In genomic region chr1:15915991-15916390, GRCh38 we compare ENCODE assay signal across 11 cellular contexts. TPM values are rescaled to one million over a fixed set of nuclear protein-coding genes. Genes with fewer than 3 reads are reported as not detected.
DNase-seq lines count a peak whose midpoint lies in the region; ATAC-seq, FAIRE-seq and TF ChIP-seq lines count a peak whose summit lies in the region.
"Had no signal": no experiment of that assay in that cellular context is flagged by ENCODE, and none has a peak within 500 bp of the region (broad histone marks: within the 10 kb centered on the region; RNA-seq: fewer than 3 reads in every experiment).

No MANE protein-coding gene starts in this region.

- DNase-seq in A673 (ENCODE audit: low spot score) = no peak
- peak; percentile 41 for DNase-seq in IMR-90
- DNase-seq in activated naive CD8-positive, alpha-beta T cell treated with anti-CD3 and anti-CD28 coated beads, Interleukin-2, amount 50 U/mL, for 24 hours = no peak
- no peak for DNase-seq in memory B cell (ENCODE audit: low spot score in 2 of 2)
- DNase-seq in progenitor cell of endocrine pancreas (ENCODE audit: low spot score, unreplicated experiment) = no peak
- DNase-seq in AG08396 (ENCODE audit: low spot score) = no peak
- no peak for DNase-seq in pancreas
- no peak for DNase-seq in NCI-H146 (lab: John Stamatoyannopoulos, UW)
- DNase-seq: C1 segment of cervical spinal cord, caudate nucleus, substantia nigra had no signal

- H3K9me1 ChIP-seq in IMR-90 (ENCODE audit: insufficient read depth, low read length) = peaks cover 6% of the 10 kb centered on the region; the same call in 1 of the 2 replicates

- peak overlapping the region; percentile 86 for H3K14ac ChIP-seq in IMR-90 (replicated peaks; ENCODE audit: low read depth, low read length)

- H3K9ac ChIP-seq in IMR-90 (ENCODE audit: low read depth, low read length) = peak overlapping the region; percentile 21; the same call in 1 of the 2 replicates

- FAIRE-seq in pancreas (lab: Jason Lieb, UNC) = no peak

- H3K27me3 ChIP-seq in A673 (replicated peaks; ENCODE audit: insufficient read depth, low read depth, low read length, poor library complexity) (no peaks in the 10 kb centered on the region), IMR-90 (ENCODE audit: control insufficient read depth, insufficient read depth, low read length) (no peaks in the 10 kb centered on the region), pancreas (no peaks in the 10 kb centered on the region)

- CTCF ChIA-PET in A673 (lab: Charles Lee) = no interaction called here
- CTCF ChIA-PET in IMR-90 (lab: Yijun Ruan, JAX) = interaction anchor here (0.6 to 1.5 kb wide), 2 partner anchors 18 to 100 kb away, joined by 3 read pairs; no protein-coding TSS in a partner anchor

- POLR2A ChIA-PET in A673 (lab: Charles Lee; ENCODE audit: low non-redundant PET) (interaction anchor here (0.5 kb wide), 1 partner anchor 94 kb away, joined by 3 read pairs; no protein-coding TSS in a partner anchor), IMR-90 (lab: Charles Lee; ENCODE audit: unreplicated experiment) (interaction anchor here (0.6 kb wide), 1 partner anchor 69 kb away, joined by 4 read pairs; the partner anchor contains the start of gene SPEN)

- intact Hi-C loops in A673 (cut with micrococcal nuclease; ENCODE audit: unreplicated experiment) (no loop called here), IMR-90 (cut with micrococcal nuclease) (loop anchor here (5.0 kb wide), 1 partner anchor 64 kb away; no protein-coding TSS in a partner anchor), pancreas (cut with DNase I) (no loop called here)

- H3K56ac ChIP-seq in IMR-90 (ENCODE audit: extremely low read depth, insufficient read depth, low read length) = peak overlapping the region; percentile 3; the same call in 1 of the 2 replicates

- BruUV-seq in A673 (replicated peaks; lab: Mats Ljungman, UMichigan) = no TSS peak
- no TSS peak for BruUV-seq in IMR-90 (replicated peaks; lab: Mats Ljungman, UMichigan)

- peak overlapping the region; percentile 42; the same call in 1 of the 2 replicates for H3K4ac ChIP-seq in IMR-90 (ENCODE audit: low read depth, low read length)

- dilution Hi-C loops in IMR-90 (cut with HindIII; ENCODE audit: low sequenced_read_pairs, unreplicated experiment) = no loop called here

- ATAC-seq in IMR-90 (ENCODE audit: low read depth) = peak; percentile 30; the same call in 1 of the 2 replicates
- ATAC-seq in activated naive CD8-positive, alpha-beta T cell treated with anti-CD3 and anti-CD28 coated beads, Interleukin-2, amount 50 U/mL, for 24 hours = no peak
- no peak for ATAC-seq in memory B cell (ENCODE audit: low read depth)
- ATAC-seq in pancreas = no peak

- peak overlapping the region; percentile 15 for H3K27ac Mint-ChIP-seq in activated naive CD8-positive, alpha-beta T cell treated with anti-CD3 and anti-CD28 coated beads, Interleukin-2, amount 50 U/mL, for 24 hours
- H3K27ac Mint-ChIP-seq in memory B cell = peak overlapping the region; percentile 24
- H3K27ac Mint-ChIP-seq in progenitor cell of endocrine pancreas = no peak overlapping the region

- peak overlapping the region; percentile 61 for H3K27ac ChIP-seq in A673 (ENCODE audit: low read depth, low read length, poor library complexity, severe bottlenecking)
- H3K27ac ChIP-seq in IMR-90 (ENCODE audit: insufficient read depth, low read length) = peak overlapping the region; percentile 45; the same call in 1 of the 2 replicates
- no peak overlapping the region for H3K27ac ChIP-seq in pancreas

- no peaks in the 10 kb centered on the region for H3K9me3 Mint-ChIP-seq in activated naive CD8-positive, alpha-beta T cell treated with anti-CD3 and anti-CD28 coated beads, Interleukin-2, amount 50 U/mL, for 24 hours
- no peaks in the 10 kb centered on the region for H3K9me3 Mint-ChIP-seq in memory B cell
- no peaks in the 10 kb centered on the region for H3K9me3 Mint-ChIP-seq in progenitor cell of endocrine pancreas (ENCODE audit: low read depth)

- H2BK120ac ChIP-seq in IMR-90 (ENCODE audit: low read depth, low read length) = peak overlapping the region; percentile 58; the same call in 1 of the 2 replicates

- no peak for TF ChIP-seq RAD21 in IMR-90 (IDR thresholded peaks at IDR 0.05; ENCODE audit: low read length)

- no peak for TF ChIP-seq POLR2A in IMR-90 (IDR thresholded peaks at IDR 0.05; ENCODE audit: low read depth, low read length)

- no peak overlapping the region for H2AFZ ChIP-seq in IMR-90 (replicated peaks; ENCODE audit: low read length, poor library complexity)

- H2AK5ac ChIP-seq in IMR-90 (ENCODE audit: low read depth, low read length) = peak overlapping the region; percentile 39; the same call in 1 of the 2 replicates

- H3K4me1 Mint-ChIP-seq in activated naive CD8-positive, alpha-beta T cell treated with anti-CD3 and anti-CD28 coated beads, Interleukin-2, amount 50 U/mL, for 24 hours = peaks cover 57% of the 10 kb centered on the region
- peaks cover 14% of the 10 kb centered on the region for H3K4me1 Mint-ChIP-seq in memory B cell
- no peaks in the 10 kb centered on the region for H3K4me1 Mint-ChIP-seq in progenitor cell of endocrine pancreas (ENCODE audit: low read depth)

- no peaks in the 10 kb centered on the region for H3K9me3 ChIP-seq in A673 (ENCODE audit: low read depth, low read length, poor library complexity, severe bottlenecking)
- no peaks in the 10 kb centered on the region for H3K9me3 ChIP-seq in IMR-90 (ENCODE audit: control insufficient read depth, insufficient read depth, low read length)
- H3K9me3 ChIP-seq in pancreas = no peaks in the 10 kb centered on the region

- in situ Hi-C loops in IMR-90 (cut with MboI; ENCODE audit: low sequenced_read_pairs) = no loop called here

- peak overlapping the region; percentile 74 for H2BK5ac ChIP-seq in IMR-90 (ENCODE audit: low read depth, low read length, poor library complexity, severe bottlenecking)

- no CpG with 5 or more reads among the region's 4 CpGs for WGBS in IMR-90 (ENCODE audit: extremely low coverage in 2 of 2, insufficient read length in 1 of 2), 2 experiments
- WGBS in pancreas, 2 donors = 86 to 91% methylated on average over 4 of the region's 4 CpGs

- no peak overlapping the region; the same call in 2 of the 3 replicates for H2BK15ac ChIP-seq in IMR-90 (ENCODE audit: low read depth, low read length)

- peak overlapping the region; percentile 43 for H3K4me3 Mint-ChIP-seq in activated naive CD8-positive, alpha-beta T cell treated with anti-CD3 and anti-CD28 coated beads, Interleukin-2, amount 50 U/mL, for 24 hours
- peak overlapping the region; percentile 7 for H3K4me3 Mint-ChIP-seq in memory B cell
- H3K4me3 Mint-ChIP-seq in progenitor cell of endocrine pancreas (ENCODE audit: low read depth) = no peak overlapping the region

- H3K36me3 ChIP-seq in A673 (ENCODE audit: insufficient read depth, low read length, poor library complexity, severe bottlenecking) (peaks cover 41% of the 10 kb centered on the region), IMR-90 (ENCODE audit: control insufficient read depth, insufficient read depth, low read length) (peaks cover 8% of the 10 kb centered on the region), pancreas (peaks cover 0 to 41% (median 7%) of the 10 kb centered on the region in 3 donors)

- no peak overlapping the region; the same call in 1 of the 2 replicates for H2BK20ac ChIP-seq in IMR-90 (ENCODE audit: low read depth, low read length)

- no peak overlapping the region for H3K4me3 ChIP-seq in A673 (ENCODE audit: low read depth, low read length, poor library complexity, severe bottlenecking)
- H3K4me3 ChIP-seq in IMR-90 (ENCODE audit: insufficient read depth, low read depth, low read length) = peak overlapping the region; percentile 24; the same call in 1 of the 2 replicates
- no peak overlapping the region for H3K4me3 ChIP-seq in pancreas

- H3K79me1 ChIP-seq in IMR-90 (ENCODE audit: low read depth in 1 of 2, low read length in 2 of 2) = peaks cover 32 to 66% of the 10 kb centered on the region in 2 experiments

- H4K5ac ChIP-seq in IMR-90 (ENCODE audit: low read depth, low read length) = no peak overlapping the region

- H3K4me1 ChIP-seq in A673 (ENCODE audit: insufficient read depth, low read length, poor library complexity, severe bottlenecking) = peaks cover 38% of the 10 kb centered on the region
- H3K4me1 ChIP-seq in IMR-90 (ENCODE audit: control insufficient read depth, insufficient read depth, low read length) = peaks cover 4% of the 10 kb centered on the region
- peaks cover 14 to 17% (median 14%) of the 10 kb centered on the region in 3 donors for H3K4me1 ChIP-seq in pancreas

- H3K4me2 ChIP-seq in IMR-90 (ENCODE audit: low read depth, low read length) = peak overlapping the region; percentile 92

- no peaks in the 10 kb centered on the region for H3K27me3 Mint-ChIP-seq in activated naive CD8-positive, alpha-beta T cell treated with anti-CD3 and anti-CD28 coated beads, Interleukin-2, amount 50 U/mL, for 24 hours
- no peaks in the 10 kb centered on the region for H3K27me3 Mint-ChIP-seq in memory B cell
- no peaks in the 10 kb centered on the region for H3K27me3 Mint-ChIP-seq in progenitor cell of endocrine pancreas

- H3K23ac ChIP-seq in IMR-90 (ENCODE audit: low read depth, low read length) = peak overlapping the region; percentile 91; the same call in 1 of the 2 replicates

- TF ChIP-seq CTCF in A673 (conservative IDR thresholded peaks at IDR 0.05; ENCODE audit: low read depth, low read length) = no peak
- TF ChIP-seq CTCF in IMR-90 (conservative IDR thresholded peaks at IDR 0.05; ENCODE audit: low read depth, low read length) = no peak
- no peak for TF ChIP-seq CTCF in progenitor cell of endocrine pancreas (IDR thresholded peaks at IDR 0.05; ENCODE audit: unreplicated experiment)
- no peak for TF ChIP-seq CTCF in pancreas (IDR thresholded peaks at IDR 0.05)

- no peaks in the 10 kb centered on the region for H4K20me1 ChIP-seq in IMR-90 (ENCODE audit: insufficient read depth, low read length)

- no peak overlapping the region for H2AK9ac ChIP-seq in IMR-90 (replicated peaks; ENCODE audit: low read depth, low read length, poor library complexity)

- peak overlapping the region in 1 of 2 experiments; percentile 62; a peak in 2 of 4 replicates for H4K8ac ChIP-seq in IMR-90 (ENCODE audit: low read depth in 2 of 2, low read length in 2 of 2)

- peaks cover 72% of the 10 kb centered on the region for H3K36me3 Mint-ChIP-seq in activated naive CD8-positive, alpha-beta T cell treated with anti-CD3 and anti-CD28 coated beads, Interleukin-2, amount 50 U/mL, for 24 hours (ENCODE audit: low read depth)
- H3K36me3 Mint-ChIP-seq in memory B cell (peaks cover 27% of the 10 kb centered on the region), progenitor cell of endocrine pancreas (ENCODE audit: insufficient read depth) (peaks cover 26% of the 10 kb centered on the region)

- H3K18ac ChIP-seq in IMR-90 (ENCODE audit: low read depth, low read length) = peak overlapping the region; percentile 49; the same call in 1 of the 2 replicates

- H4K91ac ChIP-seq in IMR-90 (ENCODE audit: insufficient read depth, low read depth, low read length) = no peak overlapping the region

RNA-seq across cellular contexts. Expression of gene ZBTB17, which starts 59.9 kb away (rescaled TPM):
- 50.1 and 50.3 TPM in 2 replicates for total RNA-seq in A673 (2021)
- total RNA-seq in IMR-90 (2012; rRNA removed) = 26.3 and 29.7 TPM in 2 replicates
- polyA plus RNA-seq in IMR-90 (2012; rRNA removed) = 58.2 and 65.5 TPM in 2 replicates
- 27.1 and 37.4 TPM in 2 replicates for polyA plus RNA-seq in IMR-90 (2012; cell fraction: cytosol; rRNA removed)
- polyA plus RNA-seq in IMR-90 (2012; cell fraction: nucleus; rRNA removed; ENCODE audit: low replicate concordance) = 190 and 417 TPM in 2 replicates
- total RNA-seq in progenitor cell of endocrine pancreas = 52.6 and 57.7 TPM in 2 replicates
- 10 to 100 TPM; 16.2 to 24.3 (median 16.7) TPM for total RNA-seq in pancreas
- 100 to 1,000 TPM in 1 of 2 donors, 10 to 100 TPM in 1; 90.5 to 106 TPM for polyA plus RNA-seq in pancreas

Comparison
In these comparisons a context has a peak if more than half of its experiments do, and no peak if none do; other contexts are left out.
1. H3K27ac ChIP-seq: peak in A673 (single experiment) and IMR-90 (single experiment); none in pancreas (0 of 4).